ENCODE assay signal across 24 cellular contexts in genomic region chr15:25243800-25244097, GRCh38.
DNase-seq lines count a peak whose midpoint lies in the region; ATAC-seq and TF ChIP-seq lines count a peak whose summit lies in the region.
"Had no signal": no experiment of that assay in that cellular context is flagged by ENCODE, and none has a peak within 500 bp of the region (broad histone marks: within the 10 kb centered on the region; RNA-seq: fewer than 3 reads in every experiment).

No MANE protein-coding gene starts in this region.

- intact Hi-C loops in activated B cell treated with CpG ODN at 0.5 μM for 24 hours (cut with micrococcal nuclease), result no loop called here
- intact Hi-C loops in left ventricle myocardium superior (cut with micrococcal nuclease), result no loop called here
- intact Hi-C loops in psoas muscle (cut with DNase I), result no loop called here

- no peaks in the 10 kb centered on the region for H3K23me2 ChIP-seq in H9 (ENCODE audit: insufficient read length, low read depth, low read length, poor library complexity, severe bottlenecking)

- H3K27me3 ChIP-seq in H9 (ENCODE audit: insufficient read depth, low read length) (no peaks in the 10 kb centered on the region), psoas muscle (ENCODE audit: insufficient read depth in 3 of 3, low read length in 2 of 3) (no peaks in the 10 kb centered on the region), SJCRH30 (no peaks in the 10 kb centered on the region)
- H3K27me3 ChIP-seq: brain microvascular endothelial cell, heart left ventricle, neutrophil had no signal

- H3K23ac ChIP-seq in H9 (ENCODE audit: insufficient read length, low read depth, low read length), result no peak overlapping the region

- H3K4me1 Mint-ChIP-seq in H9, result no peaks in the 10 kb centered on the region
- H3K4me1 Mint-ChIP-seq in activated B cell treated with CpG ODN at 0.5 μM for 24 hours, result no peaks in the 10 kb centered on the region
- H3K4me1 Mint-ChIP-seq in stimulated activated naive CD8-positive, alpha-beta T cell treated with anti-CD3 and anti-CD28 coated beads, Interleukin-15, amount 100 ng/mL, for 72 hours, result no peaks in the 10 kb centered on the region
- H3K4me1 Mint-ChIP-seq: activated CD4-positive, alpha-beta memory T cell treated with anti-CD3 and anti-CD28 coated beads, Interleukin-2, amount 10 ng/mL, durations not matched to agents 7 days and 5 days; stimulated activated memory B cell treated with anti-CD40 and anti-IgM and Interleukin-4, amounts not matched to agents 10 μg/mL and 1 μg/mL and 100 μg/mL, for 72 hours; T-cell had no signal

- no peak overlapping the region for H4K8ac ChIP-seq in H9 (replicated peaks; ENCODE audit: insufficient read length, low read depth, low read length)

- peak; percentile 8 for DNase-seq in H9
- peak; percentile 5 for DNase-seq in activated B cell treated with CpG ODN at 0.5 μM for 24 hours
- peak; percentile 10 for DNase-seq in left ventricle myocardium superior
- DNase-seq in psoas muscle, result peak; percentile 1 to 4
- no peak for DNase-seq in SKM-1 treated with dmso at 0.1 percent for 144 hours (lab: John Stamatoyannopoulos, UW; ENCODE audit: unreplicated experiment)
- DNase-seq in SJCRH30, result no peak
- no peak for DNase-seq in stimulated activated naive CD8-positive, alpha-beta T cell treated with anti-CD3 and anti-CD28 coated beads, Interleukin-15, amount 100 ng/mL, for 72 hours
- DNase-seq: activated CD4-positive, alpha-beta memory T cell treated with anti-CD3 and anti-CD28 coated beads, Interleukin-2, amount 10 ng/mL, durations not matched to agents 7 days and 5 days; brain microvascular endothelial cell; DMS79 treated with DMSO at 0.1 percent for 48 hours; effector memory CD4-positive, alpha-beta T cell; kidney glomerular epithelial cell; mesenchymal stem cell; NCI-H1048; NCI-H187 treated with DMSO at 0.1 percent for 48 hours; NCI-H524; retina; stimulated activated CD4-positive, alpha-beta T cell treated with anti-CD3 and anti-CD28 coated beads, Interleukin-12 subunit alpha, Interleukin-12 subunit beta, amount 100 ng/mL, for 4 hours had no signal

- H2BK20ac ChIP-seq in H9 (ENCODE audit: low read depth, low read length, poor library complexity, severe bottlenecking), result no peak overlapping the region

- H3K4me3 Mint-ChIP-seq in H9 (no peak overlapping the region), activated B cell treated with CpG ODN at 0.5 μM for 24 hours (no peak overlapping the region)
- no peak overlapping the region for H3K4me3 Mint-ChIP-seq in stimulated activated naive CD8-positive, alpha-beta T cell treated with anti-CD3 and anti-CD28 coated beads, Interleukin-15, amount 100 ng/mL, for 72 hours
- H3K4me3 Mint-ChIP-seq: activated CD4-positive, alpha-beta memory T cell treated with anti-CD3 and anti-CD28 coated beads, Interleukin-2, amount 10 ng/mL, durations not matched to agents 7 days and 5 days; stimulated activated memory B cell treated with anti-CD40 and anti-IgM and Interleukin-4, amounts not matched to agents 10 μg/mL and 1 μg/mL and 100 μg/mL, for 72 hours; T-cell had no signal

- no peak overlapping the region for H3K14ac ChIP-seq in H9 (ENCODE audit: insufficient read depth, low read length)

- H3K36me3 Mint-ChIP-seq in H9 (ENCODE audit: insufficient read depth in 1 of 3, low read depth in 3 of 3), result peaks cover 0 to 4% (median 2%) of the 10 kb centered on the region in 3 experiments; a peak in 3 of 7 replicates
- no peaks in the 10 kb centered on the region for H3K36me3 Mint-ChIP-seq in activated B cell treated with CpG ODN at 0.5 μM for 24 hours (ENCODE audit: low read depth)
- H3K36me3 Mint-ChIP-seq: stimulated activated memory B cell treated with anti-CD40 and anti-IgM and Interleukin-4, amounts not matched to agents 10 μg/mL and 1 μg/mL and 100 μg/mL, for 72 hours; T-cell had no signal

- H3K4me1 ChIP-seq in H9 (ENCODE audit: insufficient read depth, low read length) (no peaks in the 10 kb centered on the region), psoas muscle (no peaks in the 10 kb centered on the region), SJCRH30 (no peaks in the 10 kb centered on the region)
- H3K4me1 ChIP-seq: heart left ventricle had no signal

- no peak overlapping the region for H2AFZ ChIP-seq in H9 (ENCODE audit: low read length)

- CTCF ChIA-PET in activated B cell treated with CpG ODN at 0.5 μM for 24 hours (lab: Charles Lee), result no interaction called here

- no peak overlapping the region for H2AK5ac ChIP-seq in H9 (ENCODE audit: insufficient read length, low read length)

- H3K4me3 ChIP-seq in psoas muscle (no peak overlapping the region), SJCRH30 (no peak overlapping the region)
- H3K4me3 ChIP-seq: heart left ventricle had no signal

- no peak overlapping the region for H3K56ac ChIP-seq in H9 (ENCODE audit: insufficient read length, low read depth, low read length)

- H4K5ac ChIP-seq in H9 (ENCODE audit: insufficient read length, low read depth, low read length), result no peak overlapping the region

- TF ChIP-seq CTCF in H9 (conservative IDR thresholded peaks at IDR 0.05) (no peak), activated B cell treated with CpG ODN at 0.5 μM for 24 hours (IDR thresholded peaks at IDR 0.05) (no peak), psoas muscle (IDR thresholded peaks at IDR 0.05) (no peak)

- H3K9me3 ChIP-seq in H9 (ENCODE audit: control insufficient read depth, low read depth, low read length) (peaks cover 49% of the 10 kb centered on the region), psoas muscle (no peaks in the 10 kb centered on the region), SJCRH30 (replicated peaks) (no peaks in the 10 kb centered on the region)

- H3K79me2 ChIP-seq in H9 (ENCODE audit: insufficient read depth, low read length), result no peaks in the 10 kb centered on the region

- H3K36me3 ChIP-seq in psoas muscle (ENCODE audit: insufficient read depth in 1 of 2, low read depth in 1 of 2) (no peaks in the 10 kb centered on the region), SJCRH30 (no peaks in the 10 kb centered on the region)
- H3K36me3 ChIP-seq: brain microvascular endothelial cell, heart left ventricle, neutrophil had no signal

- no peaks in the 10 kb centered on the region for H3K79me1 ChIP-seq in H9 (ENCODE audit: insufficient read depth, low read depth, low read length, poor library complexity, severe bottlenecking)

- no peak overlapping the region for H3K27ac Mint-ChIP-seq in H9
- H3K27ac Mint-ChIP-seq in activated B cell treated with CpG ODN at 0.5 μM for 24 hours, result no peak overlapping the region
- no peak overlapping the region for H3K27ac Mint-ChIP-seq in stimulated activated naive CD8-positive, alpha-beta T cell treated with anti-CD3 and anti-CD28 coated beads, Interleukin-15, amount 100 ng/mL, for 72 hours
- H3K27ac Mint-ChIP-seq: activated CD4-positive, alpha-beta memory T cell treated with anti-CD3 and anti-CD28 coated beads, Interleukin-2, amount 10 ng/mL, durations not matched to agents 7 days and 5 days; activated T-helper 2 cell treated with anti-CD3 and anti-CD28 coated beads, Interferon-gamma antibody, Interleukin-2, Interleukin-4, amounts not matched to agents 10 μg/mL and 5 μg/mL and 100 μg/mL, durations not matched to agents 14 hours and 24 hours and 36 hours; stimulated activated memory B cell treated with anti-CD40 and anti-IgM and Interleukin-4, amounts not matched to agents 10 μg/mL and 1 μg/mL and 100 μg/mL, for 72 hours; T-cell had no signal

- H4K20me1 ChIP-seq in H9 (ENCODE audit: control insufficient read depth, insufficient read depth, insufficient read length), result no peaks in the 10 kb centered on the region

- H3K9ac ChIP-seq in H9 (ENCODE audit: extremely low read depth, insufficient read length, low read length), result no peak overlapping the region

- H3K4me2 ChIP-seq in H9 (ENCODE audit: insufficient read depth, insufficient read length, low read length), result no peak overlapping the region

- POLR2A ChIA-PET in activated B cell treated with CpG ODN at 0.5 μM for 24 hours (lab: Charles Lee), result no interaction called here

- no peak overlapping the region for H4K91ac ChIP-seq in H9 (ENCODE audit: insufficient read length, low read depth, low read length)

- H3K27me3 Mint-ChIP-seq in H9 (ENCODE audit: low read depth) (peaks cover 2% of the 10 kb centered on the region; the same call in 1 of the 2 replicates), activated B cell treated with CpG ODN at 0.5 μM for 24 hours (no peaks in the 10 kb centered on the region)
- H3K27me3 Mint-ChIP-seq in stimulated activated naive CD8-positive, alpha-beta T cell treated with anti-CD3 and anti-CD28 coated beads, Interleukin-15, amount 100 ng/mL, for 72 hours, result no peaks in the 10 kb centered on the region
- H3K27me3 Mint-ChIP-seq: activated CD4-positive, alpha-beta memory T cell treated with anti-CD3 and anti-CD28 coated beads, Interleukin-2, amount 10 ng/mL, durations not matched to agents 7 days and 5 days; stimulated activated memory B cell treated with anti-CD40 and anti-IgM and Interleukin-4, amounts not matched to agents 10 μg/mL and 1 μg/mL and 100 μg/mL, for 72 hours; T-cell had no signal

- H3T11ph ChIP-seq in H9 (ENCODE audit: low read length), result no peak overlapping the region

- H3K18ac ChIP-seq in H9 (ENCODE audit: insufficient read length, low read depth, low read length), result no peak overlapping the region

- H3K9me3 Mint-ChIP-seq in H9 (peaks cover 67 to 88% of the 10 kb centered on the region in 2 experiments), activated B cell treated with CpG ODN at 0.5 μM for 24 hours (peaks cover 5% of the 10 kb centered on the region)
- peaks cover 0 to 94% of the 10 kb centered on the region in 2 donors for H3K9me3 Mint-ChIP-seq in stimulated activated naive CD8-positive, alpha-beta T cell treated with anti-CD3 and anti-CD28 coated beads, Interleukin-15, amount 100 ng/mL, for 72 hours

- no peak overlapping the region for H3K4ac ChIP-seq in H9 (ENCODE audit: low read depth, low read length)

- H2BK5ac ChIP-seq in H9 (ENCODE audit: insufficient read length, low read length), result no peak overlapping the region

- H2BK15ac ChIP-seq in H9 (ENCODE audit: low read depth, low read length), result no peak overlapping the region

- ATAC-seq in activated B cell treated with CpG ODN at 0.5 μM for 24 hours (ENCODE audit: low read depth) (no peak), left ventricle myocardium superior (no peak), psoas muscle (no peak)
- no peak for ATAC-seq in stimulated activated naive CD8-positive, alpha-beta T cell treated with anti-CD3 and anti-CD28 coated beads, Interleukin-15, amount 100 ng/mL, for 72 hours
- ATAC-seq: heart left ventricle; stimulated activated memory B cell treated with anti-CD40 and anti-IgM and Interleukin-4, amounts not matched to agents 10 μg/mL and 1 μg/mL and 100 μg/mL, for 72 hours; T-cell had no signal

- H3K27ac ChIP-seq in H9 (ENCODE audit: insufficient read length, low read depth, low read length), result no peak overlapping the region
- no peak overlapping the region for H3K27ac ChIP-seq in psoas muscle
- H3K27ac ChIP-seq in SJCRH30, result no peak overlapping the region
- H3K27ac ChIP-seq: brain microvascular endothelial cell, C4-2B, heart left ventricle, neutrophil had no signal

- no peak overlapping the region for H2BK12ac ChIP-seq in H9 (ENCODE audit: insufficient read length, low read depth, low read length)

- WGBS in H9 (ENCODE audit: extremely low coverage, insufficient read length, low lambda C conversion rate), result no CpG with 5 or more reads among the region's 7 CpGs
- 86 to 91% (median 89%) methylated on average over 7 of the region's 7 CpGs for WGBS in psoas muscle, 3 donors

- H2BK120ac ChIP-seq in H9 (ENCODE audit: low read depth, low read length, poor library complexity, severe bottlenecking), result no peak overlapping the region

Comparison
In these comparisons a context has a peak if more than half of its experiments do, and no peak if none do; other contexts are left out.
1. DNase-seq: peak in H9 (single experiment), activated B cell treated with CpG ODN at 0.5 μM for 24 hours (single experiment), left ventricle myocardium superior (single experiment) and psoas muscle (2 of 2); none in SKM-1 treated with dmso at 0.1 percent for 144 hours (single experiment), SJCRH30 (0 of 2) and stimulated activated naive CD8-positive, alpha-beta T cell treated with anti-CD3 and anti-CD28 coated beads, Interleukin-15, amount 100 ng/mL, for 72 hours (0 of 2).